In the genomic region with DNA sequence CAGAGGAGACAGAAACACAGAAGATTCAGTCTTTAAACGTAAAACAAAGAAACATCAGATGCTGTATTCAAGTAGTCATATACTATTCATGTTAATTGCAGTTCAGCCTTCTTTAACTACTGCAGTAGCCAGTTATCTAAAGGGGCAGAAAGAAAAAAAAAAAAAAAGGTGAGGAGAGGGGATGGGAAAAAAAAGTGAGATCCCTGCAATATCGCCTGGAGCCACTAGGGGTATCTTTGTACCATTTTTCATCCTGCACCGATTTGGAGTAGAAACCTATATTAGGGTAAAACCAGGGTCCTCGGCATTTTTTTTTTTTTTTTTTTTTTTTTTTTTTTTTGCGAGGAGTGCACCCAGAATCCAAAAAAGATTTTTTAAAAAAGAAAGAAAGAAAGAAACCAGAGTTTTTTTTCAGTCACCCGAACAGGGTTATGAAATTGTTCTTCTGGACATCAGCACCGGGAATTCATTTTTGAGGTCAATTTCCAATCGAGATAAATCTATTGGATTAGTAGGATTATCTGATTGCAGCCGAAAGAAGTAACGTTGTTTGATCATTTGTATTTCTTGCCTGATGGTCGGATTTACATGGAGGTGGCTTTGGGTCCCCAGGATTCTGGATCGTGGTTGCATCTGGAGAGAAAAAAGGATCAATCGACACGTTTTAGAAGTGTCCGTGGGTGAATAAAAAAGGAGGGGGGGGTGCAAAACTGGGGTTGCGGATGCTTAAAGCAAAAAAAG, we compare ENCODE assay signal across 8 cellular contexts.
DNase-seq lines count a peak whose midpoint lies in the region; ATAC-seq, FAIRE-seq and TF ChIP-seq lines count a peak whose summit lies in the region.

No MANE protein-coding gene starts in this region.

- no peaks in the 10 kb centered on the region for H3K36me3 ChIP-seq in lung (ENCODE audit: control insufficient read depth in 2 of 2, insufficient read depth in 2 of 2, low read length in 2 of 2)

- WGBS in A549 (ENCODE audit: missing lambda C conversion rate) = 6% methylated on average over 16 of the region's 16 CpGs
- WGBS in lung, 2 donors = 8% methylated on average over 16 of the region's 16 CpGs

- DNase-seq in A549 (ENCODE audit: low read depth in 1 of 2, low spot score in 1 of 2) (peak in 1 of 2 experiments; percentile 1), GM13977 (ENCODE audit: low spot score) (peak; percentile 17), NCI-H446 (lab: John Stamatoyannopoulos, UW) (peak; percentile 86), ecto neural progenitor cell (ENCODE audit: low spot score) (peak; percentile 53), lung (ENCODE audit: low spot score) (no peak), activated gamma-delta T cell (lab: John Stamatoyannopoulos, UW) (no peak)

- H3K9me3 ChIP-seq in A549 (no peaks in the 10 kb centered on the region), lung (ENCODE audit: control insufficient read depth in 2 of 2, insufficient read depth in 1 of 2, low read length in 1 of 2) (no peaks in the 10 kb centered on the region)

- in situ Hi-C loops in GM13977 (cut with MboI; ENCODE audit: low pct_unique_long_range_greater_than_20kb, low sequenced_read_pairs, unreplicated experiment) = no loop called here

- peak; percentile 12 to 20; a peak in 1 of 5 replicates for TF ChIP-seq RAD21 in A549 (conservative IDR thresholded peaks at IDR 0.05 in 1 of 2, IDR thresholded peaks at IDR 0.05 in 1 of 2)

- no peaks in the 10 kb centered on the region for H3K9me3 Mint-ChIP-seq in activated T-helper 17 cell treated with anti-CD3 and anti-CD28 coated beads, Interleukin-2, amount 50 U/mL, for 72 hours

- H3K27me3 ChIP-seq in lung (ENCODE audit: control insufficient read depth, insufficient read depth) = no peaks in the 10 kb centered on the region

- peak; percentile 23; the same call in 2 of the 3 replicates for TF ChIP-seq CTCF in A549 (IDR thresholded peaks at IDR 0.05)
- TF ChIP-seq CTCF in GM13977 (IDR thresholded peaks at IDR 0.05; ENCODE audit: extremely low read depth, insufficient read depth, missing control alignments) = peak; percentile 44
- TF ChIP-seq CTCF in lung (IDR thresholded peaks at IDR 0.05; ENCODE audit: control extremely low read depth, extremely low read depth) = no peak

- peak overlapping the region; percentile 20 for H3K4me3 ChIP-seq in A549
- no peak overlapping the region for H3K4me3 ChIP-seq in lung

- H3K36me3 Mint-ChIP-seq in activated T-helper 17 cell treated with anti-CD3 and anti-CD28 coated beads, Interleukin-2, amount 50 U/mL, for 72 hours (ENCODE audit: low read depth) = no peaks in the 10 kb centered on the region

- no peak for TF ChIP-seq POLR2A in A549 (IDR thresholded peaks at IDR 0.05; ENCODE audit: low read length)

- POLR2A ChIA-PET in A549 (lab: Yijun Ruan, JAX) = no interaction called here

- H3K4me1 ChIP-seq in A549 (no peaks in the 10 kb centered on the region), lung (ENCODE audit: control insufficient read depth in 2 of 2, insufficient read depth in 2 of 2, low read length in 2 of 2) (peaks cover 0 to 4% of the 10 kb centered on the region in 2 donors)

- H3K27me3 Mint-ChIP-seq in activated T-helper 17 cell treated with anti-CD3 and anti-CD28 coated beads, Interleukin-2, amount 50 U/mL, for 72 hours = peaks cover 17% of the 10 kb centered on the region

- peak in 1 of 2 experiments; percentile 38; a peak in 1 of 6 replicates for ATAC-seq in A549
- peak; percentile 63 for ATAC-seq in lung (ENCODE audit: insufficient read depth, low FRiP score)
- no peak for ATAC-seq in HG02840 (IDR thresholded peaks at IDR 0.05; ENCODE audit: low FRiP score, unreplicated experiment)
- ATAC-seq in activated T-helper 17 cell treated with anti-CD3 and anti-CD28 coated beads, Interleukin-2, amount 50 U/mL, for 72 hours (replicated peaks) = no peak

- no peak for TF ChIP-seq EP300 in A549 (IDR thresholded peaks at IDR 0.05)

- no peak overlapping the region for H3K4me3 Mint-ChIP-seq in activated T-helper 17 cell treated with anti-CD3 and anti-CD28 coated beads, Interleukin-2, amount 50 U/mL, for 72 hours

- no peak for FAIRE-seq in A549 (lab: Jason Lieb, UNC)

- peak overlapping the region; percentile 66 for H3K4me2 ChIP-seq in A549

- no peak overlapping the region for H3K27ac ChIP-seq in A549
- no peak overlapping the region for H3K27ac ChIP-seq in lung (ENCODE audit: low read depth in 1 of 2, low read length in 1 of 2)

- no peak overlapping the region for H3K27ac Mint-ChIP-seq in activated T-helper 17 cell treated with anti-CD3 and anti-CD28 coated beads, Interleukin-2, amount 50 U/mL, for 72 hours

- CTCF ChIA-PET in A549 (lab: Yijun Ruan, JAX) = interaction anchor here (0.6 to 0.7 kb wide), 2 partner anchors 14 to 491 kb away, joined by 3 read pairs; no protein-coding TSS in a partner anchor

- no peaks in the 10 kb centered on the region for H3K4me1 Mint-ChIP-seq in activated T-helper 17 cell treated with anti-CD3 and anti-CD28 coated beads, Interleukin-2, amount 50 U/mL, for 72 hours

TF ChIP-seq in A549, 52 proteins besides CTCF, POLR2A, EP300 and RAD21:
- TF ChIP-seq CHD4 (IDR thresholded peaks at IDR 0.05; ENCODE audit: borderline replicate concordance) = no peak
- no peak for TF ChIP-seq HOXA7 (CRISPR knock-in tag; IDR thresholded peaks at IDR 0.05)
- no peak for TF ChIP-seq RCOR1 (IDR thresholded peaks at IDR 0.05; ENCODE audit: low read depth, low read length)
- TF ChIP-seq MAX (IDR thresholded peaks at IDR 0.05) = no peak
- TF ChIP-seq ZC3H11A (IDR thresholded peaks at IDR 0.05) = no peak
- no peak for TF ChIP-seq SREBF2 (IDR thresholded peaks at IDR 0.05)
- no peak for TF ChIP-seq ELK1 (IDR thresholded peaks at IDR 0.05; ENCODE audit: low read depth, low read length)
- TF ChIP-seq, protein P1, sequence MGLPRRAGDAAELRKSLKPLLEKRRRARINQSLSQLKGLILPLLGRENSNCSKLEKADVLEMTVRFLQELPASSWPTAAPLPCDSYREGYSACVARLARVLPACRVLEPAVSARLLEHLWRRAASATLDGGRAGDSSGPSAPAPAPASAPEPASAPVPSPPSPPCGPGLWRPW (IDR thresholded peaks at IDR 0.05) = no peak
- TF ChIP-seq MAFK (IDR thresholded peaks at IDR 0.05; ENCODE audit: partially characterized antibody) = no peak
- TF ChIP-seq FOSL2 (IDR thresholded peaks at IDR 0.05) = no peak
- no peak for TF ChIP-seq FOSL2 (CRISPR knock-in tag; IDR thresholded peaks at IDR 0.05)
- TF ChIP-seq NFE2L2 (conservative IDR thresholded peaks at IDR 0.05; ENCODE audit: low read length) = no peak
- TF ChIP-seq KDM1A (IDR thresholded peaks at IDR 0.05; ENCODE audit: low read depth) = no peak
- TF ChIP-seq FOXS1 (CRISPR knock-in tag; IDR thresholded peaks at IDR 0.05) = no peak

Comparison
In these comparisons a context has a peak if more than half of its experiments do, and no peak if none do; other contexts are left out.
1. DNase-seq: peak in GM13977 (single experiment), NCI-H446 (2 of 2) and ecto neural progenitor cell (single experiment); none in lung (single experiment) and activated gamma-delta T cell (single experiment).